In the genomic region with DNA sequence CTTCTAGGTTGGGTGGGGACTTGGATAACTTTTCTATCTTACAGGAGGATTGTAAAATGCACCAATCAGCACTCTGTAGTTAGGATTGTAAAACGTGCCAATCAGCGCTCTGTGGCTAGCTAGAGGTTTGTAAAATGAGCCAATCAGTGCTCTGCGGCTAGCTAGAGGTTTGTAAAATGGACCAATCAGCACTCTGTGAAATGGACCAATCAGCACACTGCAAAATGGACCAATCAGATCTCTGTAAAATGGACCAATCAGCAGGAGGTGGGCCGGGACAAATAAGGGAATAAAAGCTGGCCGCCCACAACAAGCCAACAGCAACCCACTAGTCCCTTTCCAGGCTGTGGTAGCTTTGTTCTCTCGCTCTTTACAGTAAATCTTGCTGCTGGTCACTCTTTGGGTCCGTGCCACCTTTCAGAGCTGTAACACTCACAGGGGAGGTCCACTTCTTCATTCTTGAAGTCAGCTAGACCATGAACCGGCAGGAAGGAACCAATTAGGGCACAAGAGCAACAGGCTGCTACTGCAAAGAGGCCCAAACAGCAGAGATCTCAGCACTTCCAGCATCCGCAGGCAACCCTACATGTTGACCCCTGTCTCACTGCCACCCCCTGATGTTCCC, we compare ENCODE assay signal across 1 cellular context.
TF ChIP-seq lines count a peak whose summit lies in the region.

No MANE protein-coding gene starts in this region.

TF ChIP-seq in WTC11, 78 proteins besides CTCF, POLR2A, EP300 and RAD21:
- TF ChIP-seq NFYB (CRISPR knock-in tag; conservative IDR thresholded peaks at IDR 0.05; ENCODE audit: low read depth): peak; percentile 53
- TF ChIP-seq TP53 (CRISPR knock-in tag; IDR thresholded peaks at IDR 0.05): no peak
- TF ChIP-seq, protein P1, sequence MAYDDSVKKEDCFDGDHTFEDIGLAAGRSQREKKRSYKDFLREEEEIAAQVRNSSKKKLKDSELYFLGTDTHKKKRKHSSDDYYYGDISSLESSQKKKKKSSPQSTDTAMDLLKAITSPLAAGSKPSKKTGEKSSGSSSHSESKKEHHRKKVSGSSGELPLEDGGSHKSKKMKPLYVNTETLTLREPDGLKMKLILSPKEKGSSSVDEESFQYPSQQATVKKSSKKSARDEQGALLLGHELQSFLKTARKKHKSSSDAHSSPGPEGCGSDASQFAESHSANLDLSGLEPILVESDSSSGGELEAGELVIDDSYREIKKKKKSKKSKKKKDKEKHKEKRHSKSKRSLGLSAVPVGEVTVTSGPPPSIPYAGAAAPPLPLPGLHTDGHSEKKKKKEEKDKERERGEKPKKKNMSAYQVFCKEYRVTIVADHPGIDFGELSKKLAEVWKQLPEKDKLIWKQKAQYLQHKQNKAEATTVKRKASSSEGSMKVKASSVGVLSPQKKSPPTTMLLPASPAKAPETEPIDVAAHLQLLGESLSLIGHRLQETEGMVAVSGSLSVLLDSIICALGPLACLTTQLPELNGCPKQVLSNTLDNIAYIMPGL (CRISPR knock-in tag; IDR thresholded peaks at IDR 0.05): no peak
- no peak for TF ChIP-seq ZNF219 (CRISPR knock-in tag; IDR thresholded peaks at IDR 0.05; ENCODE audit: borderline replicate concordance)
- TF ChIP-seq NR3C1 (CRISPR knock-in tag; conservative IDR thresholded peaks at IDR 0.05; ENCODE audit: low read depth): no peak
- TF ChIP-seq, protein P2, sequence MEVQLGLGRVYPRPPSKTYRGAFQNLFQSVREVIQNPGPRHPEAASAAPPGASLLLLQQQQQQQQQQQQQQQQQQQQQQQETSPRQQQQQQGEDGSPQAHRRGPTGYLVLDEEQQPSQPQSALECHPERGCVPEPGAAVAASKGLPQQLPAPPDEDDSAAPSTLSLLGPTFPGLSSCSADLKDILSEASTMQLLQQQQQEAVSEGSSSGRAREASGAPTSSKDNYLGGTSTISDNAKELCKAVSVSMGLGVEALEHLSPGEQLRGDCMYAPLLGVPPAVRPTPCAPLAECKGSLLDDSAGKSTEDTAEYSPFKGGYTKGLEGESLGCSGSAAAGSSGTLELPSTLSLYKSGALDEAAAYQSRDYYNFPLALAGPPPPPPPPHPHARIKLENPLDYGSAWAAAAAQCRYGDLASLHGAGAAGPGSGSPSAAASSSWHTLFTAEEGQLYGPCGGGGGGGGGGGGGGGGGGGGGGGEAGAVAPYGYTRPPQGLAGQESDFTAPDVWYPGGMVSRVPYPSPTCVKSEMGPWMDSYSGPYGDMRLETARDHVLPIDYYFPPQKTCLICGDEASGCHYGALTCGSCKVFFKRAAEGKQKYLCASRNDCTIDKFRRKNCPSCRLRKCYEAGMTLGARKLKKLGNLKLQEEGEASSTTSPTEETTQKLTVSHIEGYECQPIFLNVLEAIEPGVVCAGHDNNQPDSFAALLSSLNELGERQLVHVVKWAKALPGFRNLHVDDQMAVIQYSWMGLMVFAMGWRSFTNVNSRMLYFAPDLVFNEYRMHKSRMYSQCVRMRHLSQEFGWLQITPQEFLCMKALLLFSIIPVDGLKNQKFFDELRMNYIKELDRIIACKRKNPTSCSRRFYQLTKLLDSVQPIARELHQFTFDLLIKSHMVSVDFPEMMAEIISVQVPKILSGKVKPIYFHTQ (CRISPR knock-in tag; IDR thresholded peaks at IDR 0.05): no peak
